Comparison of ENCODE assay signal across 23 cellular contexts in the genomic region with DNA sequence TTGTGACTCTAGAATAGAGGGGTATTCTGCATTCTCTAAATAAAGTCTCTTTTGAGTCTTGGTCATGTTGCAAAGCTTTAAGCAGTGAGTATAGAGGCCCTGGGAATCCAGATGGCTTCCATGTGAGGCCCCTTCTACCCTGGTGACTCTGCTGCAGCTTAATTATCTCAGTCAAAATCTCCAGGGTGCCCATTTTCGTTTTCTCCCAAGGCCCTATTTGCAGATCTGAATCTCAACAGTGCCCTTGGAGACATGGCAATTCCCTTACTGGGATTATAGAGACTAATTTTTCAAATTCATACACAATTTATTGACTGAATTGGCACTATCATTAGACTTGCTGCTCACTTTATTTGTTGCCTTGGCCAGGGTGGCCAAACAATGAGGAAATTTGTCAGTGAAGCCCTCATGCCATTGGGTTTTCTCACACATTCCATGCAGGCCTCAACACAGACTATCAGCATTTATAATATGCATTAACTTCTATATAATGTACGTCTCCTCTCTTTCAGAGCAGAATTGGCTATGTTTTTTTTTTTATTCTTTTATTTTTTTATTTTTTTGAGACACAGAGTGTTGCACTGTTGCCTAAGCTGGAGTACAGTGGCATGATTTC. TPM values are rescaled to one million over a fixed set of nuclear protein-coding genes. Genes with fewer than 3 reads are reported as not detected.
DNase-seq lines count a peak whose midpoint lies in the region; TF ChIP-seq lines count a peak whose summit lies in the region.
"Had no signal": no experiment of that assay in that cellular context is flagged by ENCODE, and none has a peak within 500 bp of the region (broad histone marks: within the 10 kb centered on the region; RNA-seq: fewer than 3 reads in every experiment).

No MANE protein-coding gene starts in this region.

- H2AFZ ChIP-seq in mammary epithelial cell (ENCODE audit: low read depth, low read length) (no peak overlapping the region), SK-N-SH (ENCODE audit: low read depth) (no peak overlapping the region)
- H2AFZ ChIP-seq: GM23338 had no signal

- no peak for TF ChIP-seq RAD21 in SK-N-SH (IDR thresholded peaks at IDR 0.05; ENCODE audit: low read length)
- TF ChIP-seq RAD21 in liver (IDR thresholded peaks at IDR 0.05), result no peak

- no peak overlapping the region for H3K4me3 Mint-ChIP-seq in chondrocyte (ENCODE audit: unreplicated experiment)
- H3K4me3 Mint-ChIP-seq: CD8-positive, alpha-beta memory T cell; GM23338 had no signal

- H3K4me3 ChIP-seq in mammary epithelial cell (replicated peaks in 1 of 3; ENCODE audit: insufficient read depth in 1 of 3, low read depth in 2 of 3, low read length in 3 of 3) (no peak overlapping the region), breast epithelium (no peak overlapping the region), SK-N-SH (ENCODE audit: low read depth in 2 of 2, low read length in 1 of 2) (no peak overlapping the region), liver (ENCODE audit: low read depth in 1 of 3, low read length in 3 of 3) (no peak overlapping the region)
- H3K4me3 ChIP-seq: GM23338, HAP-1, SK-N-MC had no signal

- 25% methylated on average over 2 of the region's 2 CpGs for WGBS in mammary epithelial cell (ENCODE audit: low coverage, missing lambda C conversion rate)
- WGBS in SK-N-SH (ENCODE audit: low lambda C conversion rate), result 8% methylated on average over 2 of the region's 2 CpGs
- 71% methylated on average over 2 of the region's 2 CpGs for WGBS in liver

- H4K20me1 ChIP-seq in mammary epithelial cell (ENCODE audit: insufficient read depth, low read length), result no peaks in the 10 kb centered on the region
- no peaks in the 10 kb centered on the region for H4K20me1 ChIP-seq in SK-N-SH (ENCODE audit: insufficient read depth)

- H3K79me2 ChIP-seq in mammary epithelial cell (ENCODE audit: insufficient read depth, low read length) (no peaks in the 10 kb centered on the region), SK-N-SH (ENCODE audit: insufficient read depth) (no peaks in the 10 kb centered on the region)

- TF ChIP-seq EP300 in SK-N-SH (IDR thresholded peaks at IDR 0.05; ENCODE audit: borderline replicate concordance in 1 of 2, low read depth in 1 of 2, low read length in 1 of 2), result peak in 1 of 2 experiments; percentile 91; a peak in 2 of 4 replicates

- TF ChIP-seq CTCF in mammary epithelial cell (conservative IDR thresholded peaks at IDR 0.05 in 1 of 2, IDR thresholded peaks at IDR 0.05 in 1 of 2; ENCODE audit: extremely low read depth in 1 of 2, insufficient read depth in 1 of 2, low read depth in 1 of 2, low read length in 2 of 2), result no peak
- TF ChIP-seq CTCF in breast epithelium (IDR thresholded peaks at IDR 0.05), result no peak
- no peak for TF ChIP-seq CTCF in SK-N-SH (IDR thresholded peaks at IDR 0.05)
- no peak for TF ChIP-seq CTCF in liver (IDR thresholded peaks at IDR 0.05; ENCODE audit: low read depth, low read length, missing input control)
- TF ChIP-seq CTCF in chondrocyte (IDR thresholded peaks at IDR 0.05), result no peak

- dilution Hi-C loops in mammary epithelial cell (cut with HindIII; ENCODE audit: low sequenced_read_pairs), result no loop called here

- no peaks in the 10 kb centered on the region for H3K36me3 ChIP-seq in mammary epithelial cell (ENCODE audit: insufficient read depth, low read length)
- no peaks in the 10 kb centered on the region for H3K36me3 ChIP-seq in breast epithelium
- peaks cover 0 to 8% of the 10 kb centered on the region in 2 experiments for H3K36me3 ChIP-seq in SK-N-SH (replicated peaks in 1 of 2; ENCODE audit: control insufficient read depth in 1 of 2, insufficient read depth in 2 of 2, low read length in 1 of 2)
- peaks cover 2 to 42% (median 17%) of the 10 kb centered on the region in 4 donors for H3K36me3 ChIP-seq in liver (ENCODE audit: control insufficient read depth in 4 of 4, insufficient read depth in 3 of 4, low read depth in 1 of 4, low read length in 3 of 4)
- H3K36me3 ChIP-seq: HAP-1 had no signal

- H3K4me1 Mint-ChIP-seq in chondrocyte (ENCODE audit: low read depth), result no peaks in the 10 kb centered on the region
- H3K4me1 Mint-ChIP-seq: CD8-positive, alpha-beta memory T cell had no signal

- H3K9me2 ChIP-seq in SK-N-SH, result no peaks in the 10 kb centered on the region

- intact Hi-C loops in mammary epithelial cell (cut with micrococcal nuclease), result no loop called here
- intact Hi-C loops in breast epithelium (cut with DNase I; ENCODE audit: low total_unique reads), result no loop called here

- in situ Hi-C loops in mammary epithelial cell (cut with MboI; ENCODE audit: low sequenced_read_pairs in 2 of 2), result no loop called here

- POLR2A ChIA-PET in SK-N-SH (lab: Yijun Ruan, JAX), result interaction anchor here (1.1 kb wide), 2 partner anchors 12 to 34 kb away, joined by 5 read pairs; no protein-coding TSS in a partner anchor

- no peaks in the 10 kb centered on the region for H3K4me1 ChIP-seq in mammary epithelial cell (ENCODE audit: insufficient read depth, low read length)
- no peaks in the 10 kb centered on the region for H3K4me1 ChIP-seq in breast epithelium
- H3K4me1 ChIP-seq in SK-N-SH (ENCODE audit: control insufficient read depth in 1 of 2, insufficient read depth in 2 of 2, low read depth in 1 of 2, low read length in 1 of 2), result peaks cover 0 to 42% of the 10 kb centered on the region in 2 experiments; a peak in 2 of 4 replicates
- H3K4me1 ChIP-seq in liver (ENCODE audit: control insufficient read depth in 4 of 4, insufficient read depth in 4 of 4, low read length in 3 of 4), result peaks cover 11 to 84% (median 55%) of the 10 kb centered on the region in 4 donors
- H3K4me1 ChIP-seq: HAP-1 had no signal

- no peaks in the 10 kb centered on the region for H3K9me3 Mint-ChIP-seq in chondrocyte (ENCODE audit: low read depth)
- H3K9me3 Mint-ChIP-seq: GM23338 had no signal

- DNase-seq in mammary epithelial cell (peak; percentile 18), breast epithelium (ENCODE audit: low spot score in 2 of 2) (no peak), NCI-H146 (lab: John Stamatoyannopoulos, UW) (peak; percentile 52), SK-N-SH (peak; percentile 62), chondrocyte (ENCODE audit: low spot score) (no peak), NCI-H345 treated with DMSO at 0.1 percent for 48 hours (lab: John Stamatoyannopoulos, UW; ENCODE audit: unreplicated experiment) (no peak)
- DNase-seq: Calu3; CD8-positive, alpha-beta memory T cell; DMS53; EL; GF-D8; KBM-7; NCI-H1092; NCI-H1694 treated with DMSO at 0.1 percent for 48 hours; NCI-H510A; OCI-M1; SHP77 treated with DMSO at 0.1 percent for 48 hours had no signal

- BruUV-seq in mammary epithelial cell (replicated peaks; lab: Mats Ljungman, UMichigan), result no TSS peak

- H3K9ac ChIP-seq in mammary epithelial cell (ENCODE audit: insufficient read depth, low read length) (no peak overlapping the region), SK-N-SH (no peak overlapping the region), liver (ENCODE audit: low read depth in 1 of 2, low read length in 2 of 2) (no peak overlapping the region)

- H3K27me3 ChIP-seq in mammary epithelial cell (ENCODE audit: insufficient read depth, low read length) (no peaks in the 10 kb centered on the region), breast epithelium (no peaks in the 10 kb centered on the region), SK-N-SH (ENCODE audit: insufficient read depth) (no peaks in the 10 kb centered on the region), liver (ENCODE audit: control insufficient read depth in 4 of 4, insufficient read depth in 4 of 4, low read length in 3 of 4) (no peaks in the 10 kb centered on the region)

- H3K9me3 ChIP-seq in mammary epithelial cell (replicated peaks; ENCODE audit: insufficient read depth, low read length) (no peaks in the 10 kb centered on the region), breast epithelium (no peaks in the 10 kb centered on the region), SK-N-SH (no peaks in the 10 kb centered on the region), liver (ENCODE audit: control insufficient read depth in 4 of 4, low read length in 3 of 4) (no peaks in the 10 kb centered on the region)
- H3K9me3 ChIP-seq: HAP-1 had no signal

- peaks cover 17% of the 10 kb centered on the region for H3K27me3 Mint-ChIP-seq in chondrocyte (ENCODE audit: low read depth)

- H3K4me2 ChIP-seq in mammary epithelial cell (ENCODE audit: insufficient read depth, low read depth, low read length) (no peak overlapping the region), SK-N-SH (no peak overlapping the region)
- H3K4me2 ChIP-seq: GM23338 had no signal

- no peaks in the 10 kb centered on the region for H3F3A ChIP-seq in SK-N-SH (replicated peaks; ENCODE audit: insufficient read depth)

- H3K27ac Mint-ChIP-seq in chondrocyte (ENCODE audit: unreplicated experiment), result no peak overlapping the region
- H3K27ac Mint-ChIP-seq: CD8-positive, alpha-beta memory T cell; GM23338 had no signal

- H3K27ac ChIP-seq in mammary epithelial cell (ENCODE audit: insufficient read depth, low read depth, low read length) (no peak overlapping the region), breast epithelium (no peak overlapping the region), SK-N-SH (ENCODE audit: low read depth in 2 of 2, low read length in 1 of 2) (peak overlapping the region in 1 of 2 experiments; percentile 92; a peak in 2 of 4 replicates), liver (ENCODE audit: low read depth in 1 of 2, low read length in 2 of 2) (peak overlapping the region; percentile 27 to 55)
- H3K27ac ChIP-seq: C4-2B, HL-60, SK-N-MC had no signal

- no peaks in the 10 kb centered on the region for H3K36me3 Mint-ChIP-seq in chondrocyte (ENCODE audit: low read depth)

- no peak for TF ChIP-seq POLR2A in breast epithelium (IDR thresholded peaks at IDR 0.05)

- CTCF ChIA-PET in mammary epithelial cell (lab: Charles Lee; ENCODE audit: low non-redundant PET), result no interaction called here
- CTCF ChIA-PET in SK-N-SH (lab: Yijun Ruan, JAX), result interaction anchor here (0.7 to 3.7 kb wide), 3 partner anchors 19 to 100 kb away, joined by 3 to 14 read pairs (median 3); no protein-coding TSS in a partner anchor

TF ChIP-seq in SK-N-SH, 30 proteins besides CTCF, POLR2A, EP300 and RAD21 (continues in another document):
- TF ChIP-seq GATA2 (CRISPR knock-in tag; IDR thresholded peaks at IDR 0.05), result peak; percentile 91
- TF ChIP-seq CHD2 (IDR thresholded peaks at IDR 0.05; ENCODE audit: low read length, partially characterized antibody), result peak; percentile 69

TF ChIP-seq in liver, 16 proteins besides CTCF, POLR2A, EP300 and RAD21 (continues in another document):
- TF ChIP-seq FOXA1 (IDR thresholded peaks at IDR 0.05) (no peak), HNF4G (IDR thresholded peaks at IDR 0.05) (no peak)
- TF ChIP-seq, protein P1, sequence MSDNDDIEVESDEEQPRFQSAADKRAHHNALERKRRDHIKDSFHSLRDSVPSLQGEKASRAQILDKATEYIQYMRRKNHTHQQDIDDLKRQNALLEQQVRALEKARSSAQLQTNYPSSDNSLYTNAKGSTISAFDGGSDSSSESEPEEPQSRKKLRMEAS (IDR thresholded peaks at IDR 0.05), result no peak

RNA-seq across cellular contexts. Expression of a gene that starts 35.1 kb away (rescaled TPM):
- total RNA-seq in mammary epithelial cell (under 1 TPM; 0.33 to 0.35 TPM), breast epithelium (1 to 10 TPM; 1.8 to 7.5 (median 5.7) TPM), liver (100 to 1,000 TPM in 1 of 2 donors, 10 to 100 TPM in 1; 23.2 to 101 TPM), chondrocyte (0.28 to 0.36 TPM (median 0.32 TPM) in 3 replicates)
- polyA plus RNA-seq in mammary epithelial cell (0.09 TPM), SK-N-SH (2012; rRNA removed) (0.25 and 0.45 TPM in 2 replicates), liver (10 to 100 TPM; 18.3 to 39.4 TPM)
- polyA minus RNA-seq in mammary epithelial cell, result 37.7 TPM
- polyA plus RNA-seq in SK-N-SH (2012; cell fraction: cytosol; rRNA removed), result 0.55 and 0.71 TPM in 2 replicates
- polyA plus RNA-seq in SK-N-SH (2012; cell fraction: nucleus; rRNA removed), result 0.45 and 0.51 TPM in 2 replicates
- total RNA-seq: CD8-positive, alpha-beta memory T cell had no signal
- polyA plus RNA-seq: CD8-positive, alpha-beta memory T cell had no signal

Comparison
In these comparisons a context has a peak if more than half of its experiments do, and no peak if none do; other contexts are left out.
1. DNase-seq: peak in mammary epithelial cell (single experiment), NCI-H146 (single experiment) and SK-N-SH (single experiment); none in breast epithelium (0 of 2), chondrocyte (single experiment) and NCI-H345 treated with DMSO at 0.1 percent for 48 hours (single experiment).
2. H3K27ac ChIP-seq: peak in liver (2 of 2); none in mammary epithelial cell (single experiment) and breast epithelium (0 of 2).